In the genomic region with DNA sequence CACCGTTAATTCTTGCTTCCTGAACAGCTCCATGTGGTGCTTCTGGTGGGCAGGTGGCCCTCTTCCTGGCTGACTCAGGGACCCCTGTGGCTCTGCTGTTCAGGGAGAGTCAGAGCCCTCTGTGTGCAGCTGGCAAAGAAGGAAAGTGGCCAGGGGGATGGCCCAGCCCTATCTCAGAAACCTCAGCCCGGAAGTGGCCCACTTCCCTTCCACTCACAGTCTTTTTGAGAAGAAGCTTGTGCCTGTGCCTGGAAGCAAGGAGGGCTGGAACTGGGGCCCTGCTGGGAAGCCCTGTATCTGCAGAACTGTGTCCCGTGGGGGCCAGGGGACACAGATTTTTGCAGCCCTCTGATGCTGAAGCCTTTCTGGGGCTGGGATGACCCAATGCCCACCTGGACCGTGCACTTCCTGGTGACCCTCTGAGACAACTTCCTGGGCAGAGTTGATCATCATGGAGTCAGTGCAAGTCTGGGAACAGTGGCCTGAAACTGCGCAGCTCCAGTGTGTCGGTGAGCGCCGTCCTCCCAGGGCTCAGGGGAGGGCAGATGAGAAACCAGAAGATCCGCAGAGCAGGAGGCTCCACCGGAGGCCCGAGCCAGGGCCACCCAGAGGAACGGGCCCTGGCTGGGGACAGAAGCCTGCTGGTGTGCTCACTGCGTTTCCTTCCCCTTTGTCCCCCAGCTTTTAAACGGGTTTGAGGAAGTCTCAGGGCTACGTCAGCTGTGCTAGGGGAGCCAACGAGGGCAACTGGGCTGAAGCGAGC, we compare ENCODE assay signal across 8 cellular contexts.
A peak's percentile ranks its signal among the peaks of the same experiment; 100 is the strongest.
DNase-seq lines count a peak whose midpoint lies in the region; ATAC-seq and TF ChIP-seq lines count a peak whose summit lies in the region.

No MANE protein-coding gene starts in this region.

- H3K27me3 ChIP-seq in breast epithelium (no peaks in the 10 kb centered on the region), right lobe of liver (no peaks in the 10 kb centered on the region), transverse colon (no peaks in the 10 kb centered on the region)

- H3K9me3 ChIP-seq in breast epithelium = no peaks in the 10 kb centered on the region
- H3K9me3 ChIP-seq in right lobe of liver = no peaks in the 10 kb centered on the region
- no peaks in the 10 kb centered on the region for H3K9me3 ChIP-seq in transverse colon

- no peaks in the 10 kb centered on the region for H3K4me1 Mint-ChIP-seq in MCF 10A (ENCODE audit: insufficient read depth, unreplicated experiment)
- peaks cover 9% of the 10 kb centered on the region for H3K4me1 Mint-ChIP-seq in activated CD4-positive, alpha-beta memory T cell treated with anti-CD3 and anti-CD28 coated beads, Interleukin-2, amount 10 ng/mL, durations not matched to agents 7 days and 5 days

- CTCF ChIA-PET in MCF 10A (lab: Yijun Ruan, JAX) = no interaction called here
- CTCF ChIA-PET in activated CD4-positive, alpha-beta memory T cell treated with anti-CD3 and anti-CD28 coated beads, Interleukin-2, amount 10 ng/mL, durations not matched to agents 7 days and 5 days (lab: Charles Lee) = no interaction called here

- peak overlapping the region in 1 of 2 donors; percentile 72 for H3K27ac ChIP-seq in breast epithelium
- peak overlapping the region in 2 of 3 donors; percentile 24 to 69 for H3K27ac ChIP-seq in right lobe of liver
- peak overlapping the region; percentile 23 to 65 (median 38) for H3K27ac ChIP-seq in transverse colon

- in situ Hi-C loops in transverse colon (cut with MboI; ENCODE audit: low pct_ligation_motif_present in 1 of 4, low pct_unique_long_range_greater_than_20kb in 1 of 4, low sequenced_read_pairs in 3 of 4) = no loop called here

- no peaks in the 10 kb centered on the region for H3K36me3 Mint-ChIP-seq in MCF 10A (ENCODE audit: insufficient read depth, unreplicated experiment)
- H3K36me3 Mint-ChIP-seq in activated CD4-positive, alpha-beta memory T cell treated with anti-CD3 and anti-CD28 coated beads, Interleukin-2, amount 10 ng/mL, durations not matched to agents 7 days and 5 days (ENCODE audit: low read depth) = no peaks in the 10 kb centered on the region

- TF ChIP-seq POLR2A in breast epithelium (IDR thresholded peaks at IDR 0.05) (no peak), right lobe of liver (IDR thresholded peaks at IDR 0.05) (peak; percentile 18), transverse colon (IDR thresholded peaks at IDR 0.05) (peak; percentile 28)

- POLR2A ChIA-PET in MCF 10A (lab: Yijun Ruan, JAX) = no interaction called here
- POLR2A ChIA-PET in activated CD4-positive, alpha-beta memory T cell treated with anti-CD3 and anti-CD28 coated beads, Interleukin-2, amount 10 ng/mL, durations not matched to agents 7 days and 5 days (lab: Charles Lee) = no interaction called here

- H3K27ac Mint-ChIP-seq in MCF 10A (ENCODE audit: low read depth, unreplicated experiment) = no peak overlapping the region
- H3K27ac Mint-ChIP-seq in activated CD4-positive, alpha-beta memory T cell treated with anti-CD3 and anti-CD28 coated beads, Interleukin-2, amount 10 ng/mL, durations not matched to agents 7 days and 5 days = no peak overlapping the region

- H3K4me1 ChIP-seq in breast epithelium (no peaks in the 10 kb centered on the region), right lobe of liver (no peaks in the 10 kb centered on the region), transverse colon (peaks cover 0 to 5% (median 0%) of the 10 kb centered on the region in 4 donors)

- no peak overlapping the region for H3K4me3 Mint-ChIP-seq in MCF 10A (ENCODE audit: unreplicated experiment)
- H3K4me3 Mint-ChIP-seq in activated CD4-positive, alpha-beta memory T cell treated with anti-CD3 and anti-CD28 coated beads, Interleukin-2, amount 10 ng/mL, durations not matched to agents 7 days and 5 days = no peak overlapping the region

- peaks cover 11% of the 10 kb centered on the region for H3K9me3 Mint-ChIP-seq in MCF 10A (ENCODE audit: unreplicated experiment)
- no peaks in the 10 kb centered on the region for H3K9me3 Mint-ChIP-seq in activated CD4-positive, alpha-beta memory T cell treated with anti-CD3 and anti-CD28 coated beads, Interleukin-2, amount 10 ng/mL, durations not matched to agents 7 days and 5 days

- no peak for TF ChIP-seq CTCF in breast epithelium (IDR thresholded peaks at IDR 0.05)
- TF ChIP-seq CTCF in MCF 10A (IDR thresholded peaks at IDR 0.05; ENCODE audit: unreplicated experiment) = no peak
- no peak for TF ChIP-seq CTCF in right lobe of liver (IDR thresholded peaks at IDR 0.05)
- TF ChIP-seq CTCF in transverse colon (IDR thresholded peaks at IDR 0.05) = no peak

- 16% methylated on average over 3 of the region's 17 CpGs for whole genome bisulfite sequencing in right lobe of liver (ENCODE audit: insufficient coverage, low coverage, low lambda C conversion rate, missing lambda C conversion rate)
- 46 to 54% methylated on average over 4 to 10 of the region's 17 CpGs for WGBS in transverse colon (ENCODE audit: low coverage in 1 of 2), 2 donors

- DNase-seq in breast epithelium (ENCODE audit: low spot score in 2 of 2) (no peak), MCF 10A (ENCODE audit: unreplicated experiment) (no peak), right lobe of liver (peak; percentile 40 to 74 (median 54)), transverse colon (peak; percentile 37), NCI-H1436 treated with DMSO at 0.1 percent for 48 hours (lab: John Stamatoyannopoulos, UW) (no peak), AG08395 (ENCODE audit: low spot score) (no peak)
- DNase-seq in activated CD4-positive, alpha-beta memory T cell treated with anti-CD3 and anti-CD28 coated beads, Interleukin-2, amount 10 ng/mL, durations not matched to agents 7 days and 5 days = peak; percentile 15

- H3K36me3 ChIP-seq in breast epithelium (no peaks in the 10 kb centered on the region), right lobe of liver (no peaks in the 10 kb centered on the region), transverse colon (no peaks in the 10 kb centered on the region)

- H3K4me3 ChIP-seq in breast epithelium = peak overlapping the region; percentile 2 to 35 (median 22)
- H3K4me3 ChIP-seq in right lobe of liver = peak overlapping the region; percentile 4 to 14 (median 7)
- peak overlapping the region in 1 of 4 donors; percentile 27 for H3K4me3 ChIP-seq in transverse colon

- ATAC-seq in right lobe of liver (peak; percentile 59 to 84 (median 68)), HG02763 (IDR thresholded peaks at IDR 0.05; ENCODE audit: unreplicated experiment) (no peak)

- H3K27me3 Mint-ChIP-seq in MCF 10A (ENCODE audit: insufficient read depth, unreplicated experiment) = peaks cover 14% of the 10 kb centered on the region
- H3K27me3 Mint-ChIP-seq in activated CD4-positive, alpha-beta memory T cell treated with anti-CD3 and anti-CD28 coated beads, Interleukin-2, amount 10 ng/mL, durations not matched to agents 7 days and 5 days = peaks cover 5% of the 10 kb centered on the region

- no peak for TF ChIP-seq EP300 in transverse colon (IDR thresholded peaks at IDR 0.05; ENCODE audit: low read depth)

- intact Hi-C loops in breast epithelium (cut with DNase I; ENCODE audit: low total_unique reads) = no loop called here
- intact Hi-C loops in MCF 10A (cut with micrococcal nuclease) = no loop called here
- intact Hi-C loops in right lobe of liver (cut with DNase I) = no loop called here
- intact Hi-C loops in transverse colon (cut with DNase I; ENCODE audit: low total_unique reads) = no loop called here

- no TSS peak for BruUV-seq in MCF 10A (replicated peaks; lab: Mats Ljungman, UMichigan)

Comparison
In these comparisons a context has a peak if more than half of its experiments do, and no peak if none do; other contexts are left out.
1. DNase-seq: peak in activated CD4-positive, alpha-beta memory T cell treated with anti-CD3 and anti-CD28 coated beads, Interleukin-2, amount 10 ng/mL, durations not matched to agents 7 days and 5 days (single experiment), right lobe of liver (3 of 3) and transverse colon (single experiment); none in breast epithelium (0 of 2), MCF 10A (single experiment), NCI-H1436 treated with DMSO at 0.1 percent for 48 hours (single experiment) and AG08395 (single experiment).